In the genomic region with DNA sequence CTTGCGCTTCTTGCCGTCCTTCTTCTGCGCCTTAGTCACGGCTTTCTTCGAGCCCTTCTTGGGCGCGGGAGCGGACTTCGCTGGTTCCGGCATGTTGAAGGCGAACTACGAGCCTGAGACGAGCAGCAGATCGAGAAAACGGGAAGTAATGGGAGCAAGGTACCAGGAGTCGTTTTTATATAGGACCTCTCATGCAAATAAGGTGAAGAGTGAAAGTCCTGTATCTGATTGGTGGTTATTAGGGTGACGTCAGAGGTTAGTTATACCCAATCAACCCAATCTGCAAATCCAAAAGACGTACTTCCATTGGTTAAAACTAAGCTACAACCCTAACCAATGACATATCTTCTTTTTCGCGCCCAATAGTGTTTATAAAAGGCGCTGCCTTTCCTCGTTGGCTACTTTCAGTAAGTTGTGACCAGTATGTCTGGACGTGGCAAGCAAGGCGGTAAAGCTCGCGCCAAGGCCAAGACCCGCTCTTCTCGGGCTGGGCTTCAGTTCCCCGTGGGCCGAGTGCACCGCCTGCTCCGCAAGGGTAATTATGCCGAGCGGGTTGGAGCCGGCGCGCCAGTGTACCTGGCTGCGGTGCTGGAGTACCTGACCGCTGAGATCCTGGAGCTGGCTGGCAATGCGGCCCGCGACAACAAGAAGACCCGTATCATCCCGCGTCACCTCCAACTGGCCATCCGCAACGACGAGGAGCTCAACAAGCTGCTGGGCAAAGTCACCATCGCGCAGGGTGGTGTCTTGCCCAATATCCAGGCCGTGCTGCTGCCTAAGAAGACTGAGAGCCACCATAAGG, we compare ENCODE assay signal across 8 cellular contexts.
A peak's percentile ranks its signal among the peaks of the same experiment; 100 is the strongest.
DNase-seq lines count a peak whose midpoint lies in the region; ATAC-seq and TF ChIP-seq lines count a peak whose summit lies in the region.

No MANE protein-coding gene starts in this region.

- H3K36me3 ChIP-seq in right atrium auricular region (no peaks in the 10 kb centered on the region), WERI-Rb-1 (no peaks in the 10 kb centered on the region)

- TF ChIP-seq CTCF in GM13977 (IDR thresholded peaks at IDR 0.05; ENCODE audit: extremely low read depth, insufficient read depth, missing control alignments) (no peak), right atrium auricular region (IDR thresholded peaks at IDR 0.05) (no peak), WERI-Rb-1 (IDR thresholded peaks at IDR 0.05; ENCODE audit: low read depth, low read length) (no peak)

- intact Hi-C loops in posterior vena cava (cut with DNase I) = no loop called here

- no peaks in the 10 kb centered on the region for H3K27me3 ChIP-seq in right atrium auricular region
- H3K27me3 ChIP-seq in WERI-Rb-1 (ENCODE audit: insufficient read depth, low read depth, severe bottlenecking) = peaks cover 89% of the 10 kb centered on the region

- no peaks in the 10 kb centered on the region for H3K9me3 ChIP-seq in right atrium auricular region
- H3K9me3 ChIP-seq in WERI-Rb-1 (ENCODE audit: severe bottlenecking) = peaks cover 33% of the 10 kb centered on the region

- ATAC-seq in HG02763 (IDR thresholded peaks at IDR 0.05; ENCODE audit: unreplicated experiment) = peak; percentile 78

- peaks cover 0 to 11% of the 10 kb centered on the region in 2 donors for H3K4me1 ChIP-seq in right atrium auricular region

- H3K4me3 ChIP-seq in right atrium auricular region = peak overlapping the region; percentile 54 to 69
- H3K4me3 ChIP-seq in WERI-Rb-1 (ENCODE audit: low read depth, low read length) = no peak overlapping the region

- in situ Hi-C loops in GM13977 (cut with MboI; ENCODE audit: low pct_unique_long_range_greater_than_20kb, low sequenced_read_pairs, unreplicated experiment) = loop anchor here (5.0 kb wide), 1 partner anchor 660 kb away; a partner anchor contains a TSS

- peak overlapping the region; percentile 76 for H3K27ac ChIP-seq in angular gyrus (ENCODE audit: low read depth, low read length)
- peak overlapping the region; percentile 86 to 88 for H3K27ac ChIP-seq in right atrium auricular region
- H3K27ac ChIP-seq in WERI-Rb-1 = no peak overlapping the region

- DNase-seq in GM13977 (ENCODE audit: low spot score) (peak; percentile 93), NCI-H128 (lab: John Stamatoyannopoulos, UW; ENCODE audit: unreplicated experiment) (peak; percentile 93), SW 1271 (lab: John Stamatoyannopoulos, UW) (peak; percentile 95 to 100), right atrium auricular region (ENCODE audit: low spot score) (peak; percentile 92), posterior vena cava (ENCODE audit: low spot score) (peak; percentile 92), WERI-Rb-1 (no peak)
